In the genomic region with DNA sequence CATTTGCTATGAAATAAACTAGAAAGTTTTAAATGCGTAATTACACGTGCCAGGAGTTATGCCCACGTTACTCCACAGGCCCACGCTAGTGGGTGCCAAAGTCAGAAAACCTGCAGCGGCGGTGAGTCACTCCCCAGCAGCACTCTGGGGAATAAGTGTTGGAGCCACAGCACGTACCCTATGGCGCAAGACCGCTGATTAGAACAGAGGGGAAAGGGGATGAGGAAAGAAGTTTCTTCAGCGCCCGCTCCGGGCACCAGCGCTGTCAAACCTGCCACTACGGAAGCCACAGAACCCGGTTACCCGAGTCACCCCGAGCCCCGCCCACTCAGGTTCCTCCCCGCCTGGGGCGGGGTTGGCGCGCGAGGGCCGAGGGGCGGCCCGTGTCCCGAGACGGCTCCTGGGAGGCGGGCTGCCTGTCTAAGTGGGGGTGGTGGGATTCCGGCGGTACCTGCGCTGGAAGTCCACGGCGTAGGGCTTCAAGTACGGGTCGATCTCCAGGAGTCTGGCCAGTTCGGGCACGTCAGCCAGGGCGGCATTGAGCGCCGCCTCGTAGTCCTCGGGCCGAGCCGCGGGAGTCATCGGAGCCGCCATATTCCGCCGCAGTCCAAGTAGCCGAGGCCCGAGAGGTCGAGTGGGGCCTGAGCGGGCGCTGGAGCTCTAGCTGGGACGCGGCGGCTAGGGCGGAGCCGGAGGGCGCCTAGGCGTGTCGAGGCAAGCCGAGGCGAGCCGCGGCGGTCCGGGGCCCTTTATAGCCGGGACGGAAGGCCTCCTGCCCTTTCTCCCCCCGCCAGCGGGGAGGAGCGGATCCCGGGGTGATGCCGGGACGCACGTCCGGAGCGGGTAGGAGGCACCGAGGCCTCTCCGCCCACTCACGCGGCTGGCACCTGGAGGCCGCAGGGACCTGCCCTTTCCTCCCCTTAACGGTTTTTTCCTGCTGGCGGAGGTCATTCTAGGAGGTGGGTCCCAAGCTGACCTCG, we compare ENCODE assay signal across 1 cellular context.
TF ChIP-seq lines count a peak whose summit lies in the region.

TSS of gene GBE1 (minus strand) at position 722 of the 980 bp plus-strand sequence. CDS start at position 594, 128 bp downstream.

TF ChIP-seq in HepG2, 621 proteins besides CTCF, POLR2A, EP300 and RAD21 (continued from another document and continues in another):
- TF ChIP-seq, protein P1, sequence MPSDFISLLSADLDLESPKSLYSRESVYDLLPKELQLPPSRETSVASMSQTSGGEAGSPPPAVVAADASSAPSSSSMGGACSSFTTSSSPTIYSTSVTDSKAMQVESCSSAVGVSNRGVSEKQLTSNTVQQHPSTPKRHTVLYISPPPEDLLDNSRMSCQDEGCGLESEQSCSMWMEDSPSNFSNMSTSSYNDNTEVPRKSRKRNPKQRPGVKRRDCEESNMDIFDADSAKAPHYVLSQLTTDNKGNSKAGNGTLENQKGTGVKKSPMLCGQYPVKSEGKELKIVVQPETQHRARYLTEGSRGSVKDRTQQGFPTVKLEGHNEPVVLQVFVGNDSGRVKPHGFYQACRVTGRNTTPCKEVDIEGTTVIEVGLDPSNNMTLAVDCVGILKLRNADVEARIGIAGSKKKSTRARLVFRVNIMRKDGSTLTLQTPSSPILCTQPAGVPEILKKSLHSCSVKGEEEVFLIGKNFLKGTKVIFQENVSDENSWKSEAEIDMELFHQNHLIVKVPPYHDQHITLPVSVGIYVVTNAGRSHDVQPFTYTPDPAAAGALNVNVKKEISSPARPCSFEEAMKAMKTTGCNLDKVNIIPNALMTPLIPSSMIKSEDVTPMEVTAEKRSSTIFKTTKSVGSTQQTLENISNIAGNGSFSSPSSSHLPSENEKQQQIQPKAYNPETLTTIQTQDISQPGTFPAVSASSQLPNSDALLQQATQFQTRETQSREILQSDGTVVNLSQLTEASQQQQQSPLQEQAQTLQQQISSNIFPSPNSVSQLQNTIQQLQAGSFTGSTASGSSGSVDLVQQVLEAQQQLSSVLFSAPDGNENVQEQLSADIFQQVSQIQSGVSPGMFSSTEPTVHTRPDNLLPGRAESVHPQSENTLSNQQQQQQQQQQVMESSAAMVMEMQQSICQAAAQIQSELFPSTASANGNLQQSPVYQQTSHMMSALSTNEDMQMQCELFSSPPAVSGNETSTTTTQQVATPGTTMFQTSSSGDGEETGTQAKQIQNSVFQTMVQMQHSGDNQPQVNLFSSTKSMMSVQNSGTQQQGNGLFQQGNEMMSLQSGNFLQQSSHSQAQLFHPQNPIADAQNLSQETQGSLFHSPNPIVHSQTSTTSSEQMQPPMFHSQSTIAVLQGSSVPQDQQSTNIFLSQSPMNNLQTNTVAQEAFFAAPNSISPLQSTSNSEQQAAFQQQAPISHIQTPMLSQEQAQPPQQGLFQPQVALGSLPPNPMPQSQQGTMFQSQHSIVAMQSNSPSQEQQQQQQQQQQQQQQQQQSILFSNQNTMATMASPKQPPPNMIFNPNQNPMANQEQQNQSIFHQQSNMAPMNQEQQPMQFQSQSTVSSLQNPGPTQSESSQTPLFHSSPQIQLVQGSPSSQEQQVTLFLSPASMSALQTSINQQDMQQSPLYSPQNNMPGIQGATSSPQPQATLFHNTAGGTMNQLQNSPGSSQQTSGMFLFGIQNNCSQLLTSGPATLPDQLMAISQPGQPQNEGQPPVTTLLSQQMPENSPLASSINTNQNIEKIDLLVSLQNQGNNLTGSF (CRISPR knock-in tag; IDR thresholded peaks at IDR 0.05) = peak; percentile 83
- TF ChIP-seq ZNF850 (CRISPR knock-in tag; conservative IDR thresholded peaks at IDR 0.05) (no peak), NRL (CRISPR knock-in tag; IDR thresholded peaks at IDR 0.05; ENCODE audit: borderline replicate concordance) (peak; percentile 95; the same call in 1 of the 2 replicates), POLR2G (IDR thresholded peaks at IDR 0.05; ENCODE audit: low read depth, low read length) (peak; percentile 89), RARA (CRISPR knock-in tag; IDR thresholded peaks at IDR 0.05) (peak; percentile 89), ATF4 (CRISPR knock-in tag; IDR thresholded peaks at IDR 0.05) (peak in 1 of 2 experiments; percentile 60; a peak in 2 of 4 replicates), MTA3 (CRISPR knock-in tag; IDR thresholded peaks at IDR 0.05) (no peak), ZNF383 (CRISPR knock-in tag; IDR thresholded peaks at IDR 0.05; ENCODE audit: borderline replicate concordance) (peak; percentile 52; the same call in 1 of the 2 replicates), ETS1 (CRISPR knock-in tag; IDR thresholded peaks at IDR 0.05) (0 out of 2 replicates have a peak, but pooled peaks have one; percentile 58), ZMYM4 (CRISPR knock-in tag; IDR thresholded peaks at IDR 0.05) (peak; percentile 99), NKX3-1 (CRISPR knock-in tag; IDR thresholded peaks at IDR 0.05) (peak; percentile 64; the same call in 1 of the 2 replicates), RORA (CRISPR knock-in tag; IDR thresholded peaks at IDR 0.05) (no peak), STAT5B (CRISPR knock-in tag; IDR thresholded peaks at IDR 0.05) (no peak), ZNF296 (CRISPR knock-in tag; conservative IDR thresholded peaks at IDR 0.05) (no peak), BCL3 (CRISPR knock-in tag; IDR thresholded peaks at IDR 0.05) (peak; percentile 69; the same call in 1 of the 2 replicates), ZNF343 (CRISPR knock-in tag; IDR thresholded peaks at IDR 0.05) (peak; percentile 94), ZNF629 (CRISPR knock-in tag; conservative IDR thresholded peaks at IDR 0.05) (no peak; the same call in 1 of the 2 replicates), ZNF513 (CRISPR knock-in tag; conservative IDR thresholded peaks at IDR 0.05) (0 out of 2 replicates have a peak, but pooled peaks have one; percentile 46), ZNF552 (CRISPR knock-in tag; IDR thresholded peaks at IDR 0.05; ENCODE audit: borderline replicate concordance) (peak; percentile 82; the same call in 1 of the 2 replicates), ZNF460 (CRISPR knock-in tag; IDR thresholded peaks at IDR 0.05; ENCODE audit: borderline replicate concordance) (peak; percentile 17; the same call in 1 of the 2 replicates), FOXK1 (CRISPR knock-in tag; IDR thresholded peaks at IDR 0.05; ENCODE audit: borderline replicate concordance, low read depth) (peak; percentile 40)
- TF ChIP-seq, protein P2, sequence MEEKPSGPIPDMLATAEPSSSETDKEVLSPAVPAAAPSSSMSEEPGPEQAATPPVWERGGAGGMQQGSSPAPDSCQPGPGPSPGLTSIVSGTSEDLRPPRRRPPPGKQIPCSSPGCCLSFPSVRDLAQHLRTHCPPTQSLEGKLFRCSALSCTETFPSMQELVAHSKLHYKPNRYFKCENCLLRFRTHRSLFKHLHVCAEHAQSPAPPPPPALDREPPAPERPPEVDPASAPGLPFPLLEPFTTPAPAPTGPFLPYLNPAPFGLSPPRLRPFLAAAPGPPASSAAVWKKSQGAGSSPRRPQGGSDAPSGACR (CRISPR knock-in tag; IDR thresholded peaks at IDR 0.05) = peak; percentile 97
- TF ChIP-seq, protein P3, sequence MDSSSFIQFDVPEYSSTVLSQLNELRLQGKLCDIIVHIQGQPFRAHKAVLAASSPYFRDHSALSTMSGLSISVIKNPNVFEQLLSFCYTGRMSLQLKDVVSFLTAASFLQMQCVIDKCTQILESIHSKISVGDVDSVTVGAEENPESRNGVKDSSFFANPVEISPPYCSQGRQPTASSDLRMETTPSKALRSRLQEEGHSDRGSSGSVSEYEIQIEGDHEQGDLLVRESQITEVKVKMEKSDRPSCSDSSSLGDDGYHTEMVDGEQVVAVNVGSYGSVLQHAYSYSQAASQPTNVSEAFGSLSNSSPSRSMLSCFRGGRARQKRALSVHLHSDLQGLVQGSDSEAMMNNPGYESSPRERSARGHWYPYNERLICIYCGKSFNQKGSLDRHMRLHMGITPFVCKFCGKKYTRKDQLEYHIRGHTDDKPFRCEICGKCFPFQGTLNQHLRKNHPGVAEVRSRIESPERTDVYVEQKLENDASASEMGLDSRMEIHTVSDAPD (CRISPR knock-in tag; IDR thresholded peaks at IDR 0.05) = no peak
- TF ChIP-seq, protein P4, sequence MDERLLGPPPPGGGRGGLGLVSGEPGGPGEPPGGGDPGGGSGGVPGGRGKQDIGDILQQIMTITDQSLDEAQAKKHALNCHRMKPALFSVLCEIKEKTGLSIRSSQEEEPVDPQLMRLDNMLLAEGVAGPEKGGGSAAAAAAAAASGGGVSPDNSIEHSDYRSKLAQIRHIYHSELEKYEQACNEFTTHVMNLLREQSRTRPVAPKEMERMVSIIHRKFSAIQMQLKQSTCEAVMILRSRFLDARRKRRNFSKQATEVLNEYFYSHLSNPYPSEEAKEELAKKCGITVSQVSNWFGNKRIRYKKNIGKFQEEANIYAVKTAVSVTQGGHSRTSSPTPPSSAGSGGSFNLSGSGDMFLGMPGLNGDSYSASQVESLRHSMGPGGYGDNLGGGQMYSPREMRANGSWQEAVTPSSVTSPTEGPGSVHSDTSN (CRISPR knock-in tag; IDR thresholded peaks at IDR 0.05) = no peak
- TF ChIP-seq, protein P5, sequence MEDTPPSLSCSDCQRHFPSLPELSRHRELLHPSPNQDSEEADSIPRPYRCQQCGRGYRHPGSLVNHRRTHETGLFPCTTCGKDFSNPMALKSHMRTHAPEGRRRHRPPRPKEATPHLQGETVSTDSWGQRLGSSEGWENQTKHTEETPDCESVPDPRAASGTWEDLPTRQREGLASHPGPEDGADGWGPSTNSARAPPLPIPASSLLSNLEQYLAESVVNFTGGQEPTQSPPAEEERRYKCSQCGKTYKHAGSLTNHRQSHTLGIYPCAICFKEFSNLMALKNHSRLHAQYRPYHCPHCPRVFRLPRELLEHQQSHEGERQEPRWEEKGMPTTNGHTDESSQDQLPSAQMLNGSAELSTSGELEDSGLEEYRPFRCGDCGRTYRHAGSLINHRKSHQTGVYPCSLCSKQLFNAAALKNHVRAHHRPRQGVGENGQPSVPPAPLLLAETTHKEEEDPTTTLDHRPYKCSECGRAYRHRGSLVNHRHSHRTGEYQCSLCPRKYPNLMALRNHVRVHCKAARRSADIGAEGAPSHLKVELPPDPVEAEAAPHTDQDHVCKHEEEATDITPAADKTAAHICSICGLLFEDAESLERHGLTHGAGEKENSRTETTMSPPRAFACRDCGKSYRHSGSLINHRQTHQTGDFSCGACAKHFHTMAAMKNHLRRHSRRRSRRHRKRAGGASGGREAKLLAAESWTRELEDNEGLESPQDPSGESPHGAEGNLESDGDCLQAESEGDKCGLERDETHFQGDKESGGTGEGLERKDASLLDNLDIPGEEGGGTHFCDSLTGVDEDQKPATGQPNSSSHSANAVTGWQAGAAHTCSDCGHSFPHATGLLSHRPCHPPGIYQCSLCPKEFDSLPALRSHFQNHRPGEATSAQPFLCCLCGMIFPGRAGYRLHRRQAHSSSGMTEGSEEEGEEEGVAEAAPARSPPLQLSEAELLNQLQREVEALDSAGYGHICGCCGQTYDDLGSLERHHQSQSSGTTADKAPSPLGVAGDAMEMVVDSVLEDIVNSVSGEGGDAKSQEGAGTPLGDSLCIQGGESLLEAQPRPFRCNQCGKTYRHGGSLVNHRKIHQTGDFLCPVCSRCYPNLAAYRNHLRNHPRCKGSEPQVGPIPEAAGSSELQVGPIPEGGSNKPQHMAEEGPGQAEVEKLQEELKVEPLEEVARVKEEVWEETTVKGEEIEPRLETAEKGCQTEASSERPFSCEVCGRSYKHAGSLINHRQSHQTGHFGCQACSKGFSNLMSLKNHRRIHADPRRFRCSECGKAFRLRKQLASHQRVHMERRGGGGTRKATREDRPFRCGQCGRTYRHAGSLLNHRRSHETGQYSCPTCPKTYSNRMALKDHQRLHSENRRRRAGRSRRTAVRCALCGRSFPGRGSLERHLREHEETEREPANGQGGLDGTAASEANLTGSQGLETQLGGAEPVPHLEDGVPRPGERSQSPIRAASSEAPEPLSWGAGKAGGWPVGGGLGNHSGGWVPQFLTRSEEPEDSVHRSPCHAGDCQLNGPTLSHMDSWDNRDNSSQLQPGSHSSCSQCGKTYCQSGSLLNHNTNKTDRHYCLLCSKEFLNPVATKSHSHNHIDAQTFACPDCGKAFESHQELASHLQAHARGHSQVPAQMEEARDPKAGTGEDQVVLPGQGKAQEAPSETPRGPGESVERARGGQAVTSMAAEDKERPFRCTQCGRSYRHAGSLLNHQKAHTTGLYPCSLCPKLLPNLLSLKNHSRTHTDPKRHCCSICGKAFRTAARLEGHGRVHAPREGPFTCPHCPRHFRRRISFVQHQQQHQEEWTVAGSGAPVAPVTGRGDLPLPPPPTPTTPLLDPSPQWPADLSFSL (CRISPR knock-in tag; IDR thresholded peaks at IDR 0.05) = no peak; the same call in 1 of the 2 replicates
